Comparison of ENCODE assay signal across 7 cellular contexts in the genomic region with DNA sequence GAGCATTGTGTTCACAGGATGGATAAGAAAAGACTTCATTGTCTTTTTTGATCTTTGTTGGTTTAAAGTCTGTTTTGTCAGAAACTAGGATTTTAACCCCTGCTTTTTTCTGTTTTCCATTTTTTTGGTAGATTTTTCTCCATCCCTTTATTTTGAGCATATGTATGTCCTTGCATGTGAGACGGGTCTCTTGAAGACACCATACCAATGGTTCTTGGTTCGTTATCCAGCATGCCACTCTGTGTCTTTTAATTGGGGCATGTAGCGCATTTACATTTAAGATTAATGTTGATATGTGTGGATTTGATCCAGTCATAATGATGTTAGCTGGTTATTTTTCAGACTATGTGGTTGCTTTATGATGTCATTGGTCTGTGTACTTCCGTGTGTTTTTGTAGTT.
"Had no signal": no experiment of that assay in that cellular context is flagged by ENCODE, and none has a peak within 500 bp of the region (broad histone marks: within the 10 kb centered on the region; RNA-seq: fewer than 3 reads in every experiment).

No MANE protein-coding gene starts in this region.

- H3K9me3 ChIP-seq: HAP-1 had no signal

- H3K27ac ChIP-seq: KMS-11 had no signal

- H3K4me1 ChIP-seq: HAP-1 had no signal

- DNase-seq: H7, Karpas-422, KBM-7 had no signal

- FAIRE-seq: HTR-8/SVneo had no signal

- H2AFZ ChIP-seq: GM23338 had no signal

- H3K4me2 ChIP-seq: GM23338, KMS-11 had no signal

- H3K4me3 ChIP-seq: GM23338, HAP-1 had no signal

- H3K9ac ChIP-seq: KMS-11 had no signal

- H3K36me3 ChIP-seq: HAP-1 had no signal
